13 cellular contexts compared by ENCODE assay signal in the genomic region with DNA sequence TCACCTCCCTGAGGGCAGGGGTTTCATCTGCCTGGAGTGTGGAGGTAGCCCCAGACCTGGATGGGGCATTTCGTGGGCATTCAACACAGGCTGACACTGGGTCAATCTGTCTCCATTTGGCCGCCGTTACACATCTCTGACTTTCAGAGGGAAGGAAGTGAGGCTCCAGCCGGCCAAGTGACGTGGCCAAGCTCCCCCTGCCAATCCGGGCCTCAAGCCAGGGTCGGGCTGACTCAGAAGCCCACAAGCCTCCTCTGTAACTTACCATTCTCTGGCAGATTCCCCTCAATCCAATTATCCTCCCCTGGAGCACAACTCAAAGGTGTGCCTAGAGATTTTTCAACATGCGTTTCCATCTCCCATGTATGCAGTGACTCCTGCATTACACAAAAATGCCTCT.
A peak's percentile ranks its signal among the peaks of the same experiment; 100 is the strongest.
DNase-seq lines count a peak whose midpoint lies in the region; ATAC-seq, FAIRE-seq and TF ChIP-seq lines count a peak whose summit lies in the region.
"Had no signal": no experiment of that assay in that cellular context is flagged by ENCODE, and none has a peak within 500 bp of the region (broad histone marks: within the 10 kb centered on the region; RNA-seq: fewer than 3 reads in every experiment).

No MANE protein-coding gene starts in this region.

- TF ChIP-seq CTCF in HFF-Myc (IDR thresholded peaks at IDR 0.05; ENCODE audit: low read depth, low read length, missing control alignments) (no peak), kidney (IDR thresholded peaks at IDR 0.05; ENCODE audit: borderline replicate concordance, extremely low read depth, insufficient read depth) (no peak), CD14-positive monocyte (IDR thresholded peaks at IDR 0.05) (no peak), GM23338 (conservative IDR thresholded peaks at IDR 0.05; ENCODE audit: low read depth in 2 of 2) (no peak)

- H3K9me2 ChIP-seq in GM23338 (ENCODE audit: insufficient read depth) = no peaks in the 10 kb centered on the region

- no peak overlapping the region for H3K4me2 ChIP-seq in GM23338

- H3K36me3 Mint-ChIP-seq in T-cell (no peaks in the 10 kb centered on the region), CD14-positive monocyte (no peaks in the 10 kb centered on the region), GM23338 (ENCODE audit: low read depth) (no peaks in the 10 kb centered on the region)
- H3K36me3 Mint-ChIP-seq: CD4-positive, CD25-positive, alpha-beta regulatory T cell had no signal

- DNase-seq in ACHN = peak; percentile 39
- DNase-seq in HFF-Myc (ENCODE audit: extremely low read depth, low read depth) = peak; percentile 38
- peak; percentile 84 for DNase-seq in dermis blood vessel endothelial cell
- peak; percentile 81 for DNase-seq in kidney
- DNase-seq in T-cell = no peak
- no peak for DNase-seq in CD14-positive monocyte (ENCODE audit: low spot score)
- DNase-seq in GM23338 (ENCODE audit: low spot score) = no peak
- DNase-seq: activated T-cell treated with anti-CD3 and anti-CD28 coated beads for 4 hours; CD4-positive, CD25-positive, alpha-beta regulatory T cell; NCI-H774; pancreas; T-helper 17 cell had no signal

- no peaks in the 10 kb centered on the region for H4K20me1 ChIP-seq in GM23338 (replicated peaks; ENCODE audit: insufficient read depth)

- no peaks in the 10 kb centered on the region for H3K9me3 Mint-ChIP-seq in T-cell
- H3K9me3 Mint-ChIP-seq in CD14-positive monocyte = peaks cover 0 to 6% (median 2%) of the 10 kb centered on the region in 7 donors
- no peaks in the 10 kb centered on the region; the same call in 2 of the 3 replicates for H3K9me3 Mint-ChIP-seq in GM23338
- H3K9me3 Mint-ChIP-seq: CD4-positive, CD25-positive, alpha-beta regulatory T cell had no signal

- H3K4me1 Mint-ChIP-seq in T-cell = no peaks in the 10 kb centered on the region
- no peaks in the 10 kb centered on the region for H3K4me1 Mint-ChIP-seq in CD14-positive monocyte
- H3K4me1 Mint-ChIP-seq in GM23338 = peaks cover 5% of the 10 kb centered on the region; the same call in 1 of the 3 replicates
- H3K4me1 Mint-ChIP-seq: CD4-positive, CD25-positive, alpha-beta regulatory T cell had no signal

- no peaks in the 10 kb centered on the region for H3F3A ChIP-seq in GM23338 (replicated peaks; ENCODE audit: low read depth)

- FAIRE-seq in kidney (lab: Jason Lieb, UNC) = no peak
- FAIRE-seq: pancreas had no signal

- no peaks in the 10 kb centered on the region for H3K9me3 ChIP-seq in kidney (ENCODE audit: control insufficient read depth in 1 of 2, low read length in 2 of 2)
- H3K9me3 ChIP-seq: pancreas had no signal

- CTCF ChIA-PET in T-cell (lab: Charles Lee) = no interaction called here

- H3K27ac ChIP-seq in kidney (ENCODE audit: low read depth in 2 of 2, low read length in 2 of 2) (peak overlapping the region in 1 of 2 donors; percentile 78), GM23338 (ENCODE audit: low read depth) (no peak overlapping the region)
- H3K27ac ChIP-seq: pancreas had no signal

- intact Hi-C loops in kidney (cut with DNase I) = no loop called here
- intact Hi-C loops in CD14-positive monocyte (cut with micrococcal nuclease) = no loop called here

- H3K4me1 ChIP-seq in kidney (ENCODE audit: control insufficient read depth in 1 of 2, insufficient read depth in 1 of 2, low read depth in 1 of 2, low read length in 2 of 2) (peaks cover 0 to 3% of the 10 kb centered on the region in 2 donors), GM23338 (ENCODE audit: insufficient read depth) (no peaks in the 10 kb centered on the region)
- H3K4me1 ChIP-seq: pancreas had no signal

- no peaks in the 10 kb centered on the region for H3K36me3 ChIP-seq in kidney (ENCODE audit: control insufficient read depth in 1 of 2, insufficient read depth in 2 of 2, low read length in 2 of 2)
- H3K36me3 ChIP-seq in GM23338 (ENCODE audit: insufficient read depth) = no peaks in the 10 kb centered on the region
- H3K36me3 ChIP-seq: pancreas had no signal

- H3K27me3 Mint-ChIP-seq in T-cell (peaks cover 3 to 7% of the 10 kb centered on the region in 2 donors), CD14-positive monocyte (ENCODE audit: low read depth in 3 of 3) (peaks cover 2 to 4% (median 3%) of the 10 kb centered on the region in 3 donors), GM23338 (ENCODE audit: insufficient read depth, low read depth, poor library complexity) (peaks cover 4% of the 10 kb centered on the region)
- H3K27me3 Mint-ChIP-seq: CD4-positive, CD25-positive, alpha-beta regulatory T cell had no signal

- ATAC-seq in T-cell (replicated peaks in 1 of 4) (no peak), GM21723 (IDR thresholded peaks at IDR 0.05; ENCODE audit: unreplicated experiment) (no peak), GM23338 (no peak)
- ATAC-seq: T-helper 17 cell had no signal

- no peak overlapping the region for H2AFZ ChIP-seq in GM23338

- POLR2A ChIA-PET in T-cell (lab: Charles Lee) = no interaction called here

- H3K4me3 ChIP-seq in HFF-Myc (replicated peaks; ENCODE audit: low read depth, low read length) (no peak overlapping the region), kidney (ENCODE audit: low read length in 2 of 2) (no peak overlapping the region), GM23338 (no peak overlapping the region)
- H3K4me3 ChIP-seq: pancreas had no signal

- no peak overlapping the region for H3K9ac ChIP-seq in kidney (ENCODE audit: low read length in 2 of 2)

- H3K27me3 ChIP-seq in GM23338 (ENCODE audit: insufficient read depth) = no peaks in the 10 kb centered on the region
- H3K27me3 ChIP-seq: pancreas had no signal

- H3K4me3 Mint-ChIP-seq in T-cell = no peak overlapping the region
- H3K4me3 Mint-ChIP-seq in CD14-positive monocyte = no peak overlapping the region
- H3K4me3 Mint-ChIP-seq in GM23338 = no peak overlapping the region
- H3K4me3 Mint-ChIP-seq: CD4-positive, CD25-positive, alpha-beta regulatory T cell had no signal

- in situ Hi-C loops in ACHN (cut with HindIII; ENCODE audit: low pct_ligation_motif_present, low pct_unique_long_range_greater_than_20kb, low sequenced_read_pairs) = no loop called here

- no peak overlapping the region for H3K27ac Mint-ChIP-seq in T-cell
- H3K27ac Mint-ChIP-seq in CD14-positive monocyte = no peak overlapping the region
- H3K27ac Mint-ChIP-seq in GM23338 = no peak overlapping the region
- H3K27ac Mint-ChIP-seq: T-helper 17 cell had no signal

- no peaks in the 10 kb centered on the region for H3K79me2 ChIP-seq in GM23338 (replicated peaks; ENCODE audit: insufficient read depth)

TF ChIP-seq in GM23338, 12 proteins besides CTCF, POLR2A, EP300 and RAD21 (continues in another document):
- TF ChIP-seq, protein P1, sequence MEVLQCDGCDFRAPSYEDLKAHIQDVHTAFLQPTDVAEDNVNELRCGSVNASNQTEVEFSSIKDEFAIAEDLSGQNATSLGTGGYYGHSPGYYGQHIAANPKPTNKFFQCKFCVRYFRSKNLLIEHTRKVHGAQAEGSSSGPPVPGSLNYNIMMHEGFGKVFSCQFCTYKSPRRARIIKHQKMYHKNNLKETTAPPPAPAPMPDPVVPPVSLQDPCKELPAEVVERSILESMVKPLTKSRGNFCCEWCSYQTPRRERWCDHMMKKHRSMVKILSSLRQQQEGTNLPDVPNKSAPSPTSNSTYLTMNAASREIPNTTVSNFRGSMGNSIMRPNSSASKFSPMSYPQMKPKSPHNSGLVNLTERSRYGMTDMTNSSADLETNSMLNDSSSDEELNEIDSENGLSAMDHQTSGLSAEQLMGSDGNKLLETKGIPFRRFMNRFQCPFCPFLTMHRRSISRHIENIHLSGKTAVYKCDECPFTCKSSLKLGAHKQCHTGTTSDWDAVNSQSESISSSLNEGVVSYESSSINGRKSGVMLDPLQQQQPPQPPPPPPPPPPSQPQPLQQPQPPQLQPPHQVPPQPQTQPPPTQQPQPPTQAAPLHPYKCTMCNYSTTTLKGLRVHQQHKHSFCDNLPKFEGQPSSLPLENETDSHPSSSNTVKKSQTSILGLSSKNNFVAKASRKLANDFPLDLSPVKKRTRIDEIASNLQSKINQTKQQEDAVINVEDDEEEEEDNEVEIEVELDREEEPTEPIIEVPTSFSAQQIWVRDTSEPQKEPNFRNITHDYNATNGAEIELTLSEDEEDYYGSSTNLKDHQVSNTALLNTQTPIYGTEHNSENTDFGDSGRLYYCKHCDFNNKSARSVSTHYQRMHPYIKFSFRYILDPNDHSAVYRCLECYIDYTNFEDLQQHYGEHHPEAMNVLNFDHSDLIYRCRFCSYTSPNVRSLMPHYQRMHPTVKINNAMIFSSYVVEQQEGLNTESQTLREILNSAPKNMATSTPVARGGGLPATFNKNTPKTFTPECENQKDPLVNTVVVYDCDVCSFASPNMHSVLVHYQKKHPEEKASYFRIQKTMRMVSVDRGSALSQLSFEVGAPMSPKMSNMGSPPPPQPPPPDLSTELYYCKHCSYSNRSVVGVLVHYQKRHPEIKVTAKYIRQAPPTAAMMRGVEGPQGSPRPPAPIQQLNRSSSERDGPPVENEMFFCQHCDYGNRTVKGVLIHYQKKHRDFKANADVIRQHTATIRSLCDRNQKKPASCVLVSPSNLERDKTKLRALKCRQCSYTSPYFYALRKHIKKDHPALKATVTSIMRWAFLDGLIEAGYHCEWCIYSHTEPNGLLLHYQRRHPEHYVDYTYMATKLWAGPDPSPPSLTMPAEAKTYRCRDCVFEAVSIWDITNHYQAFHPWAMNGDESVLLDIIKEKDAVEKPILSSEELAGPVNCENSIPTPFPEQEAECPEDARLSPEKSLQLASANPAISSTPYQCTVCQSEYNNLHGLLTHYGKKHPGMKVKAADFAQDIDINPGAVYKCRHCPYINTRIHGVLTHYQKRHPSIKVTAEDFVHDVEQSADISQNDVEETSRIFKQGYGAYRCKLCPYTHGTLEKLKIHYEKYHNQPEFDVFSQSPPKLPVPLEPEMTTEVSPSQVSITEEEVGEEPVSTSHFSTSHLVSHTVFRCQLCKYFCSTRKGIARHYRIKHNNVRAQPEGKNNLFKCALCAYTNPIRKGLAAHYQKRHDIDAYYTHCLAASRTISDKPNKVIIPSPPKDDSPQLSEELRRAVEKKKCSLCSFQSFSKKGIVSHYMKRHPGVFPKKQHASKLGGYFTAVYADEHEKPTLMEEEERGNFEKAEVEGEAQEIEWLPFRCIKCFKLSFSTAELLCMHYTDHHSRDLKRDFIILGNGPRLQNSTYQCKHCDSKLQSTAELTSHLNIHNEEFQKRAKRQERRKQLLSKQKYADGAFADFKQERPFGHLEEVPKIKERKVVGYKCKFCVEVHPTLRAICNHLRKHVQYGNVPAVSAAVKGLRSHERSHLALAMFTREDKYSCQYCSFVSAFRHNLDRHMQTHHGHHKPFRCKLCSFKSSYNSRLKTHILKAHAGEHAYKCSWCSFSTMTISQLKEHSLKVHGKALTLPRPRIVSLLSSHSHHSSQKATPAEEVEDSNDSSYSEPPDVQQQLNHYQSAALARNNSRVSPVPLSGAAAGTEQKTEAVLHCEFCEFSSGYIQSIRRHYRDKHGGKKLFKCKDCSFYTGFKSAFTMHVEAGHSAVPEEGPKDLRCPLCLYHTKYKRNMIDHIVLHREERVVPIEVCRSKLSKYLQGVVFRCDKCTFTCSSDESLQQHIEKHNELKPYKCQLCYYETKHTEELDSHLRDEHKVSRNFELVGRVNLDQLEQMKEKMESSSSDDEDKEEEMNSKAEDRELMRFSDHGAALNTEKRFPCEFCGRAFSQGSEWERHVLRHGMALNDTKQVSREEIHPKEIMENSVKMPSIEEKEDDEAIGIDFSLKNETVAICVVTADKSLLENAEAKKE (CRISPR knock-in tag; IDR thresholded peaks at IDR 0.05) = no peak
- TF ChIP-seq POLR2AphosphoS5 (IDR thresholded peaks at IDR 0.05; ENCODE audit: low read depth) (no peak), EZH2 (IDR thresholded peaks at IDR 0.05; ENCODE audit: low read depth, unreplicated experiment) (no peak)

Comparison
In these comparisons a context has a peak if more than half of its experiments do, and no peak if none do; other contexts are left out.
1. DNase-seq: peak in ACHN (single experiment), HFF-Myc (single experiment), dermis blood vessel endothelial cell (single experiment) and kidney (single experiment); none in T-cell (0 of 34), CD14-positive monocyte (single experiment) and GM23338 (single experiment).